Comparison of ENCODE assay signal across 2 cellular contexts in genomic region chr18:76992226-76993084, GRCh38.
TF ChIP-seq lines count a peak whose summit lies in the region.

No MANE protein-coding gene starts in this region.

TF ChIP-seq in GM23338, 12 proteins besides CTCF, POLR2A, EP300 and RAD21 (continued from another document):
- TF ChIP-seq, protein P1, sequence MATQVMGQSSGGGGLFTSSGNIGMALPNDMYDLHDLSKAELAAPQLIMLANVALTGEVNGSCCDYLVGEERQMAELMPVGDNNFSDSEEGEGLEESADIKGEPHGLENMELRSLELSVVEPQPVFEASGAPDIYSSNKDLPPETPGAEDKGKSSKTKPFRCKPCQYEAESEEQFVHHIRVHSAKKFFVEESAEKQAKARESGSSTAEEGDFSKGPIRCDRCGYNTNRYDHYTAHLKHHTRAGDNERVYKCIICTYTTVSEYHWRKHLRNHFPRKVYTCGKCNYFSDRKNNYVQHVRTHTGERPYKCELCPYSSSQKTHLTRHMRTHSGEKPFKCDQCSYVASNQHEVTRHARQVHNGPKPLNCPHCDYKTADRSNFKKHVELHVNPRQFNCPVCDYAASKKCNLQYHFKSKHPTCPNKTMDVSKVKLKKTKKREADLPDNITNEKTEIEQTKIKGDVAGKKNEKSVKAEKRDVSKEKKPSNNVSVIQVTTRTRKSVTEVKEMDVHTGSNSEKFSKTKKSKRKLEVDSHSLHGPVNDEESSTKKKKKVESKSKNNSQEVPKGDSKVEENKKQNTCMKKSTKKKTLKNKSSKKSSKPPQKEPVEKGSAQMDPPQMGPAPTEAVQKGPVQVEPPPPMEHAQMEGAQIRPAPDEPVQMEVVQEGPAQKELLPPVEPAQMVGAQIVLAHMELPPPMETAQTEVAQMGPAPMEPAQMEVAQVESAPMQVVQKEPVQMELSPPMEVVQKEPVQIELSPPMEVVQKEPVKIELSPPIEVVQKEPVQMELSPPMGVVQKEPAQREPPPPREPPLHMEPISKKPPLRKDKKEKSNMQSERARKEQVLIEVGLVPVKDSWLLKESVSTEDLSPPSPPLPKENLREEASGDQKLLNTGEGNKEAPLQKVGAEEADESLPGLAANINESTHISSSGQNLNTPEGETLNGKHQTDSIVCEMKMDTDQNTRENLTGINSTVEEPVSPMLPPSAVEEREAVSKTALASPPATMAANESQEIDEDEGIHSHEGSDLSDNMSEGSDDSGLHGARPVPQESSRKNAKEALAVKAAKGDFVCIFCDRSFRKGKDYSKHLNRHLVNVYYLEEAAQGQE (IDR thresholded peaks at IDR 0.05; ENCODE audit: unreplicated experiment): no peak
- TF ChIP-seq NANOG (IDR thresholded peaks at IDR 0.05; ENCODE audit: borderline replicate concordance) (no peak), STAT1 (IDR thresholded peaks at IDR 0.05; ENCODE audit: unreplicated experiment) (no peak), ZNF331 (CRISPR knock-in tag; IDR thresholded peaks at IDR 0.05; ENCODE audit: low read depth) (no peak), CREB1 (CRISPR knock-in tag; IDR thresholded peaks at IDR 0.05; ENCODE audit: low read depth) (no peak), POLR2AphosphoS5 (IDR thresholded peaks at IDR 0.05; ENCODE audit: low read depth) (no peak), JUNB (IDR thresholded peaks at IDR 0.05; ENCODE audit: unreplicated experiment) (no peak), EZH2 (IDR thresholded peaks at IDR 0.05; ENCODE audit: low read depth, unreplicated experiment) (no peak)
- TF ChIP-seq, protein P2, sequence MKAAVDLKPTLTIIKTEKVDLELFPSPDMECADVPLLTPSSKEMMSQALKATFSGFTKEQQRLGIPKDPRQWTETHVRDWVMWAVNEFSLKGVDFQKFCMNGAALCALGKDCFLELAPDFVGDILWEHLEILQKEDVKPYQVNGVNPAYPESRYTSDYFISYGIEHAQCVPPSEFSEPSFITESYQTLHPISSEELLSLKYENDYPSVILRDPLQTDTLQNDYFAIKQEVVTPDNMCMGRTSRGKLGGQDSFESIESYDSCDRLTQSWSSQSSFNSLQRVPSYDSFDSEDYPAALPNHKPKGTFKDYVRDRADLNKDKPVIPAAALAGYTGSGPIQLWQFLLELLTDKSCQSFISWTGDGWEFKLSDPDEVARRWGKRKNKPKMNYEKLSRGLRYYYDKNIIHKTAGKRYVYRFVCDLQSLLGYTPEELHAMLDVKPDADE (IDR thresholded peaks at IDR 0.05): no peak
- TF ChIP-seq, protein P3, sequence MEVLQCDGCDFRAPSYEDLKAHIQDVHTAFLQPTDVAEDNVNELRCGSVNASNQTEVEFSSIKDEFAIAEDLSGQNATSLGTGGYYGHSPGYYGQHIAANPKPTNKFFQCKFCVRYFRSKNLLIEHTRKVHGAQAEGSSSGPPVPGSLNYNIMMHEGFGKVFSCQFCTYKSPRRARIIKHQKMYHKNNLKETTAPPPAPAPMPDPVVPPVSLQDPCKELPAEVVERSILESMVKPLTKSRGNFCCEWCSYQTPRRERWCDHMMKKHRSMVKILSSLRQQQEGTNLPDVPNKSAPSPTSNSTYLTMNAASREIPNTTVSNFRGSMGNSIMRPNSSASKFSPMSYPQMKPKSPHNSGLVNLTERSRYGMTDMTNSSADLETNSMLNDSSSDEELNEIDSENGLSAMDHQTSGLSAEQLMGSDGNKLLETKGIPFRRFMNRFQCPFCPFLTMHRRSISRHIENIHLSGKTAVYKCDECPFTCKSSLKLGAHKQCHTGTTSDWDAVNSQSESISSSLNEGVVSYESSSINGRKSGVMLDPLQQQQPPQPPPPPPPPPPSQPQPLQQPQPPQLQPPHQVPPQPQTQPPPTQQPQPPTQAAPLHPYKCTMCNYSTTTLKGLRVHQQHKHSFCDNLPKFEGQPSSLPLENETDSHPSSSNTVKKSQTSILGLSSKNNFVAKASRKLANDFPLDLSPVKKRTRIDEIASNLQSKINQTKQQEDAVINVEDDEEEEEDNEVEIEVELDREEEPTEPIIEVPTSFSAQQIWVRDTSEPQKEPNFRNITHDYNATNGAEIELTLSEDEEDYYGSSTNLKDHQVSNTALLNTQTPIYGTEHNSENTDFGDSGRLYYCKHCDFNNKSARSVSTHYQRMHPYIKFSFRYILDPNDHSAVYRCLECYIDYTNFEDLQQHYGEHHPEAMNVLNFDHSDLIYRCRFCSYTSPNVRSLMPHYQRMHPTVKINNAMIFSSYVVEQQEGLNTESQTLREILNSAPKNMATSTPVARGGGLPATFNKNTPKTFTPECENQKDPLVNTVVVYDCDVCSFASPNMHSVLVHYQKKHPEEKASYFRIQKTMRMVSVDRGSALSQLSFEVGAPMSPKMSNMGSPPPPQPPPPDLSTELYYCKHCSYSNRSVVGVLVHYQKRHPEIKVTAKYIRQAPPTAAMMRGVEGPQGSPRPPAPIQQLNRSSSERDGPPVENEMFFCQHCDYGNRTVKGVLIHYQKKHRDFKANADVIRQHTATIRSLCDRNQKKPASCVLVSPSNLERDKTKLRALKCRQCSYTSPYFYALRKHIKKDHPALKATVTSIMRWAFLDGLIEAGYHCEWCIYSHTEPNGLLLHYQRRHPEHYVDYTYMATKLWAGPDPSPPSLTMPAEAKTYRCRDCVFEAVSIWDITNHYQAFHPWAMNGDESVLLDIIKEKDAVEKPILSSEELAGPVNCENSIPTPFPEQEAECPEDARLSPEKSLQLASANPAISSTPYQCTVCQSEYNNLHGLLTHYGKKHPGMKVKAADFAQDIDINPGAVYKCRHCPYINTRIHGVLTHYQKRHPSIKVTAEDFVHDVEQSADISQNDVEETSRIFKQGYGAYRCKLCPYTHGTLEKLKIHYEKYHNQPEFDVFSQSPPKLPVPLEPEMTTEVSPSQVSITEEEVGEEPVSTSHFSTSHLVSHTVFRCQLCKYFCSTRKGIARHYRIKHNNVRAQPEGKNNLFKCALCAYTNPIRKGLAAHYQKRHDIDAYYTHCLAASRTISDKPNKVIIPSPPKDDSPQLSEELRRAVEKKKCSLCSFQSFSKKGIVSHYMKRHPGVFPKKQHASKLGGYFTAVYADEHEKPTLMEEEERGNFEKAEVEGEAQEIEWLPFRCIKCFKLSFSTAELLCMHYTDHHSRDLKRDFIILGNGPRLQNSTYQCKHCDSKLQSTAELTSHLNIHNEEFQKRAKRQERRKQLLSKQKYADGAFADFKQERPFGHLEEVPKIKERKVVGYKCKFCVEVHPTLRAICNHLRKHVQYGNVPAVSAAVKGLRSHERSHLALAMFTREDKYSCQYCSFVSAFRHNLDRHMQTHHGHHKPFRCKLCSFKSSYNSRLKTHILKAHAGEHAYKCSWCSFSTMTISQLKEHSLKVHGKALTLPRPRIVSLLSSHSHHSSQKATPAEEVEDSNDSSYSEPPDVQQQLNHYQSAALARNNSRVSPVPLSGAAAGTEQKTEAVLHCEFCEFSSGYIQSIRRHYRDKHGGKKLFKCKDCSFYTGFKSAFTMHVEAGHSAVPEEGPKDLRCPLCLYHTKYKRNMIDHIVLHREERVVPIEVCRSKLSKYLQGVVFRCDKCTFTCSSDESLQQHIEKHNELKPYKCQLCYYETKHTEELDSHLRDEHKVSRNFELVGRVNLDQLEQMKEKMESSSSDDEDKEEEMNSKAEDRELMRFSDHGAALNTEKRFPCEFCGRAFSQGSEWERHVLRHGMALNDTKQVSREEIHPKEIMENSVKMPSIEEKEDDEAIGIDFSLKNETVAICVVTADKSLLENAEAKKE (CRISPR knock-in tag; IDR thresholded peaks at IDR 0.05): no peak

TF ChIP-seq in GM12878, 131 proteins besides CTCF, POLR2A, EP300 and RAD21 (continued from another document):
- TF ChIP-seq ZBTB11 (CRISPR knock-in tag; IDR thresholded peaks at IDR 0.05): no peak
